ENCODE assay signal across 8 cellular contexts in the genomic region with DNA sequence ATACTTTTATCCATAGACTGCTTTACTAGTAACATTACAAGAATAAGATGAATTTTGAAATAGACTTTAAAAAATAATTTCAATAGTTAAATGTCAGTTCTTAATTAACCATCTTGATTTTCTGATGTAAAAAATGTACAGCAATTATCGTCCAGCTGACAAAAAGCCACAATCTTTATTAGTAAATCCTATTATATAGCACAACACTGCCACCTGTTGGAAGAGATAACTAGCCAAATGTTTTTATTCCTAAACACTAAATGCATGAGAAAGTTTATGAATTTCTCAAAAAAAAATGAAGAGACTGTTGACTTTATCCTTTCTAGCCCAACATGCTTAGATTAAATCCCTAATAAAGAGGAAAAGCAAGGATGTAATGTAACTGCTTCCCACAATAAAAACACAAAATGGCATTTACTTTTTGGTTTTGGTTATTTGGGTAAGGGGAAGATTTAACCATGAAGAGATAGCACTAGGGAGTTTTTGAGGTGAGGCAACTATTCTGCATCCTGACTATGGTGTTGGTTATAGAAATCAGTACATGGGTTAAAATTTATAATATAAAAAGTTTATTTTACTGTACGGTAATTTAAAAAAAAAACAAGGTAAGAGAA. TPM values are rescaled to one million over a fixed set of nuclear protein-coding genes. Genes with fewer than 3 reads are reported as not detected.
DNase-seq lines count a peak whose midpoint lies in the region; ATAC-seq and TF ChIP-seq lines count a peak whose summit lies in the region.

No MANE protein-coding gene starts in this region.

- DNase-seq in AG04450 (ENCODE audit: low read depth, low spot score) (no peak), GM12865 (ENCODE audit: low read depth) (peak; percentile 63), NCI-H446 treated with DMSO at 0.1 percent for 48 hours (lab: John Stamatoyannopoulos, UW) (peak; percentile 43), choroid plexus epithelial cell (ENCODE audit: low read depth) (peak; percentile 79), middle frontal gyrus (ENCODE audit: extremely low spot score, low spot score) (peak; percentile 40), posterior vena cava (ENCODE audit: low spot score) (no peak), HK-2 (ENCODE audit: unreplicated experiment) (no peak), omental fat pad (ENCODE audit: low spot score) (no peak)

- CTCF ChIA-PET in AG04450 (lab: Charles Lee), result interaction anchor here (0.6 to 8.1 kb wide), 24 partner anchors 9 to 783 kb away, joined by 3 to 139 read pairs (median 4); partner anchors contain the start of gene STK17A

- no peak for ATAC-seq in omental fat pad (ENCODE audit: low FRiP score)

- no peaks in the 10 kb centered on the region for H3K27me3 ChIP-seq in AG04450 (ENCODE audit: control insufficient read depth, insufficient read depth, low read length)

- H3K9me3 ChIP-seq in AG04450 (ENCODE audit: control insufficient read depth, insufficient read depth, low read length), result peaks cover 2% of the 10 kb centered on the region; the same call in 1 of the 2 replicates

- H3K4me3 ChIP-seq in AG04450 (ENCODE audit: low read depth, low read length) (no peak overlapping the region), GM12865 (ENCODE audit: low read depth, low read length) (no peak overlapping the region), choroid plexus epithelial cell (ENCODE audit: low read depth, low read length) (no peak overlapping the region)

- intact Hi-C loops in posterior vena cava (cut with DNase I), result no loop called here

- peak; percentile 64 for TF ChIP-seq CTCF in AG04450 (IDR thresholded peaks at IDR 0.05; ENCODE audit: low read depth, low read length)
- peak; percentile 43 for TF ChIP-seq CTCF in GM12865 (IDR thresholded peaks at IDR 0.05; ENCODE audit: insufficient read depth, low read depth, low read length, missing control alignments)
- peak; percentile 54 for TF ChIP-seq CTCF in choroid plexus epithelial cell (conservative IDR thresholded peaks at IDR 0.05; ENCODE audit: low read depth, low read length)
- TF ChIP-seq CTCF in omental fat pad (IDR thresholded peaks at IDR 0.05), result peak in 1 of 3 donors; percentile 29

- POLR2A ChIA-PET in AG04450 (lab: Yijun Ruan, JAX), result interaction anchor here (1.9 kb wide), 1 partner anchor 139 kb away, joined by 8 read pairs; the partner anchor contains the start of gene STK17A

- no peak overlapping the region for H3K27ac ChIP-seq in AG04450 (ENCODE audit: low read depth, low read length)

RNA-seq across cellular contexts. Expression of gene COA1, which starts 8.0 kb away (rescaled TPM):
- polyA plus RNA-seq in AG04450 (2011; rRNA removed), result 22.4 and 24.4 TPM in 2 replicates
- 29.9 and 35.4 TPM in 2 replicates for polyA minus RNA-seq in AG04450 (2011; rRNA and poly(A)+ RNA removed)
- total RNA-seq in posterior vena cava (10 to 100 TPM; 29.0 to 29.6 TPM), omental fat pad (10 to 100 TPM; 34.5 to 57.4 (median 44.3) TPM)

RNA-seq across cellular contexts. Expression of gene BLVRA, which starts 37.2 kb away (rescaled TPM):
- polyA plus RNA-seq in AG04450 (2011; rRNA removed), result 50.3 and 58.7 TPM in 2 replicates
- 16.4 and 17.9 TPM in 2 replicates for polyA minus RNA-seq in AG04450 (2011; rRNA and poly(A)+ RNA removed)
- total RNA-seq in posterior vena cava (10 to 100 TPM; 54.2 to 63.0 TPM), omental fat pad (10 to 100 TPM; 36.3 to 75.3 (median 58.8) TPM)

Comparison
In these comparisons a context has a peak if more than half of its experiments do, and no peak if none do; other contexts are left out.
1. DNase-seq: peak in GM12865 (single experiment), NCI-H446 treated with DMSO at 0.1 percent for 48 hours (single experiment), choroid plexus epithelial cell (single experiment) and middle frontal gyrus (single experiment); none in AG04450 (single experiment), posterior vena cava (single experiment), HK-2 (single experiment) and omental fat pad (single experiment).